Comparison of ENCODE assay signal across 16 cellular contexts in the genomic region with DNA sequence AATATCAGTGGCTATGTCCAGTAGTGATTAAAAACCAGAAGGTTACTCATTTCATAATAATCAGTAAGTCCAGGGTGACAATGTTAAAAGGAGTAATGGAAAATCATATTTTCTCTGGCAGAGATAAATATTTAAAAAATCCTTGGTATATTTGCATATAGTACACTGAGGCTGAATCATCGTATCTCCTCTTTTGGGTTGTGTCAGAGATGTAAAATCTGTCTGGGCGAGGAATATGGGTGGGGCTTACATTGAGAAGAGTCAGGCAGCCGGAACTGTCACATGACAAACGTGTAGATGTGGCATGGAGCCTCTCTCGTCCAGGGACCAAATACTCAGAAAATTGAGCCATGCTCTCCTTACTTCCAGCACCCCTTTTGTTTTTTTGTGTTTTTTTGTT.
A peak's percentile ranks its signal among the peaks of the same experiment; 100 is the strongest.
DNase-seq lines count a peak whose midpoint lies in the region; ATAC-seq and TF ChIP-seq lines count a peak whose summit lies in the region.
"Had no signal": no experiment of that assay in that cellular context is flagged by ENCODE, and none has a peak within 500 bp of the region (broad histone marks: within the 10 kb centered on the region; RNA-seq: fewer than 3 reads in every experiment).

No MANE protein-coding gene starts in this region.

- no peak overlapping the region for H3K9ac ChIP-seq in IMR-90 (ENCODE audit: low read depth, low read length)

- DNase-seq in ELR (ENCODE audit: low read depth) (peak; percentile 26), IMR-90 (peak; percentile 26), epithelial cell of esophagus (ENCODE audit: low read depth) (peak; percentile 17), osteoblast (ENCODE audit: insufficient read length, low spot score, missing footprints) (peak; percentile 37), GM19238 (ENCODE audit: insufficient read length, low spot score) (no peak), HUDEP-2 (lab: John Stamatoyannopoulos, UW; ENCODE audit: unreplicated experiment in 76 of 76) (no peak), T-cell (no peak)
- DNase-seq: ACHN; AML-193; Caco-2; CD4-positive, alpha-beta T cell; H7 had no signal

- no peaks in the 10 kb centered on the region for H3K4me1 Mint-ChIP-seq in T-cell

- no peak overlapping the region; the same call in 1 of the 2 replicates for H2AK5ac ChIP-seq in IMR-90 (ENCODE audit: low read depth, low read length)

- H3K27me3 ChIP-seq in IMR-90 (ENCODE audit: control insufficient read depth, insufficient read depth, low read length) = no peaks in the 10 kb centered on the region
- H3K27me3 ChIP-seq in osteoblast (ENCODE audit: insufficient read depth, low read length) = no peaks in the 10 kb centered on the region

- no peaks in the 10 kb centered on the region for H3K27me3 Mint-ChIP-seq in T-cell
- H3K27me3 Mint-ChIP-seq: CD4-positive, alpha-beta T cell had no signal

- H3K23ac ChIP-seq in IMR-90 (ENCODE audit: low read depth, low read length) = no peak overlapping the region

- CTCF ChIA-PET in IMR-90 (lab: Yijun Ruan, JAX) = interaction anchor here (1.0 kb wide), 1 partner anchor 18 kb away, joined by 3 read pairs; no protein-coding TSS in a partner anchor
- CTCF ChIA-PET in T-cell (lab: Charles Lee) = no interaction called here

- H4K20me1 ChIP-seq in IMR-90 (ENCODE audit: insufficient read depth, low read length) = no peaks in the 10 kb centered on the region
- no peaks in the 10 kb centered on the region for H4K20me1 ChIP-seq in osteoblast (ENCODE audit: insufficient read depth, low read length)

- no peak for TF ChIP-seq RAD21 in IMR-90 (IDR thresholded peaks at IDR 0.05; ENCODE audit: low read length)

- peaks cover 8 to 20% of the 10 kb centered on the region in 2 experiments; a peak in 3 of 4 replicates for H3K79me1 ChIP-seq in IMR-90 (ENCODE audit: low read depth in 1 of 2, low read length in 2 of 2)

- peak overlapping the region; percentile 51; the same call in 1 of the 2 replicates for H3K18ac ChIP-seq in IMR-90 (ENCODE audit: low read depth, low read length)

- WGBS in IMR-90 (ENCODE audit: extremely low coverage in 2 of 2, insufficient read length in 1 of 2), 2 experiments = 40% methylated on average over 1 of the region's 5 CpGs; no CpG with 5 or more reads in 1 of the 2 experiments

- no peak overlapping the region for H3K56ac ChIP-seq in IMR-90 (ENCODE audit: extremely low read depth, insufficient read depth, low read length)

- no peak overlapping the region for H3K4me3 Mint-ChIP-seq in T-cell
- H3K4me3 Mint-ChIP-seq: CD4-positive, alpha-beta T cell; GM23338 had no signal

- H2AK9ac ChIP-seq in IMR-90 (replicated peaks; ENCODE audit: low read depth, low read length, poor library complexity) = no peak overlapping the region

- no peak overlapping the region for H3K27ac Mint-ChIP-seq in T-cell
- H3K27ac Mint-ChIP-seq: CD4-positive, alpha-beta T cell; GM23338 had no signal

- no peaks in the 10 kb centered on the region for H3K9me3 Mint-ChIP-seq in T-cell
- H3K9me3 Mint-ChIP-seq: CD4-positive, alpha-beta T cell; GM23338 had no signal

- H3K36me3 Mint-ChIP-seq in T-cell = no peaks in the 10 kb centered on the region

- H3K36me3 ChIP-seq in IMR-90 (ENCODE audit: control insufficient read depth, insufficient read depth, low read length) (no peaks in the 10 kb centered on the region), osteoblast (ENCODE audit: insufficient read depth, low read length) (peaks cover 15% of the 10 kb centered on the region)

- no peaks in the 10 kb centered on the region for H3K9me3 ChIP-seq in IMR-90 (ENCODE audit: control insufficient read depth, insufficient read depth, low read length)
- H3K9me3 ChIP-seq in osteoblast (ENCODE audit: low read depth, low read length) = no peaks in the 10 kb centered on the region
- H3K9me3 ChIP-seq: Caco-2 had no signal

- H2AFZ ChIP-seq in IMR-90 (replicated peaks; ENCODE audit: low read length, poor library complexity) (no peak overlapping the region), osteoblast (ENCODE audit: low read length) (no peak overlapping the region)
- H2AFZ ChIP-seq: GM23338 had no signal

- H2BK15ac ChIP-seq in IMR-90 (ENCODE audit: low read depth, low read length) = no peak overlapping the region

- dilution Hi-C loops in IMR-90 (cut with HindIII; ENCODE audit: low sequenced_read_pairs, unreplicated experiment) = loop anchor here (25.0 kb wide), 1 partner anchor 500 kb away; no protein-coding TSS in a partner anchor

- ATAC-seq in IMR-90 (ENCODE audit: low read depth) (peak; percentile 72), T-cell (replicated peaks in 1 of 4) (no peak)
- ATAC-seq: GM12878, GM23338, K562 had no signal

- H2BK20ac ChIP-seq in IMR-90 (ENCODE audit: low read depth, low read length) = peak overlapping the region; percentile 37; the same call in 1 of the 2 replicates

- no peak overlapping the region for H3K4me2 ChIP-seq in IMR-90 (ENCODE audit: low read depth, low read length)
- H3K4me2 ChIP-seq in osteoblast (ENCODE audit: insufficient read depth, low read length) = no peak overlapping the region
- H3K4me2 ChIP-seq: GM23338 had no signal

- peak overlapping the region; percentile 74; the same call in 1 of the 2 replicates for H3K14ac ChIP-seq in IMR-90 (replicated peaks; ENCODE audit: low read depth, low read length)

- H3K4me1 ChIP-seq in IMR-90 (ENCODE audit: control insufficient read depth, insufficient read depth, low read length) (peaks cover 16% of the 10 kb centered on the region), osteoblast (ENCODE audit: insufficient read depth, low read length) (peaks cover 28% of the 10 kb centered on the region)
- H3K4me1 ChIP-seq: Caco-2 had no signal

- intact Hi-C loops in IMR-90 (cut with micrococcal nuclease) = loop anchor here (5.0 kb wide), 1 partner anchor 70 kb away; no protein-coding TSS in a partner anchor

- BruUV-seq in IMR-90 (replicated peaks; lab: Mats Ljungman, UMichigan) = no TSS peak

- no peak overlapping the region for H4K91ac ChIP-seq in IMR-90 (ENCODE audit: insufficient read depth, low read depth, low read length)

- peaks cover 7% of the 10 kb centered on the region for H3K9me1 ChIP-seq in IMR-90 (ENCODE audit: insufficient read depth, low read length)

- in situ Hi-C loops in IMR-90 (cut with MboI; ENCODE audit: low sequenced_read_pairs) = no loop called here

- H3K4ac ChIP-seq in IMR-90 (ENCODE audit: low read depth, low read length) = peak overlapping the region; percentile 42; the same call in 1 of the 2 replicates

- no peak overlapping the region for H3K4me3 ChIP-seq in IMR-90 (ENCODE audit: insufficient read depth, low read depth, low read length)
- H3K4me3 ChIP-seq in epithelial cell of esophagus (ENCODE audit: low read length) = no peak overlapping the region
- no peak overlapping the region for H3K4me3 ChIP-seq in osteoblast (ENCODE audit: insufficient read depth, low read length)
- H3K4me3 ChIP-seq: GM12878, GM23338, K562 had no signal

- no peak for TF ChIP-seq CTCF in IMR-90 (conservative IDR thresholded peaks at IDR 0.05; ENCODE audit: low read depth, low read length)
- no peak for TF ChIP-seq CTCF in epithelial cell of esophagus (IDR thresholded peaks at IDR 0.05; ENCODE audit: insufficient read depth, low read depth, low read length, missing control alignments)
- TF ChIP-seq CTCF in osteoblast (IDR thresholded peaks at IDR 0.05; ENCODE audit: extremely low read depth, low read depth, low read length) = no peak

- no peaks in the 10 kb centered on the region for H3K79me2 ChIP-seq in osteoblast (ENCODE audit: insufficient read depth, low read length)

- H2BK5ac ChIP-seq in IMR-90 (ENCODE audit: low read depth, low read length, poor library complexity, severe bottlenecking) = peak overlapping the region; percentile 36

- H4K8ac ChIP-seq in IMR-90 (ENCODE audit: low read depth in 2 of 2, low read length in 2 of 2) = peak overlapping the region in 1 of 2 experiments; percentile 62; a peak in 2 of 4 replicates

- TF ChIP-seq POLR2A in IMR-90 (IDR thresholded peaks at IDR 0.05; ENCODE audit: low read depth, low read length) = no peak

- no peak overlapping the region for H3K27ac ChIP-seq in IMR-90 (ENCODE audit: insufficient read depth, low read length)
- H3K27ac ChIP-seq in osteoblast (ENCODE audit: low read depth, low read length) = peak overlapping the region; percentile 31
- H3K27ac ChIP-seq: C4-2B had no signal

- POLR2A ChIA-PET in IMR-90 (lab: Charles Lee; ENCODE audit: unreplicated experiment) (no interaction called here), T-cell (lab: Charles Lee) (no interaction called here)

- H2BK120ac ChIP-seq in IMR-90 (ENCODE audit: low read depth, low read length) = peak overlapping the region; percentile 74

- H4K5ac ChIP-seq in IMR-90 (ENCODE audit: low read depth, low read length) = peak overlapping the region; percentile 67; the same call in 1 of the 2 replicates

TF ChIP-seq in IMR-90, 13 proteins besides CTCF, POLR2A, EP300 and RAD21 (continues in another document):
- TF ChIP-seq MAFK (IDR thresholded peaks at IDR 0.05; ENCODE audit: low read depth, low read length) (no peak), BHLHE40 (IDR thresholded peaks at IDR 0.05; ENCODE audit: low read depth, low read length) (no peak), SMC3 (IDR thresholded peaks at IDR 0.05; ENCODE audit: low read depth, low read length) (no peak), CHD1 (IDR thresholded peaks at IDR 0.05; ENCODE audit: low read depth, low read length) (no peak), MAZ (IDR thresholded peaks at IDR 0.05; ENCODE audit: borderline replicate concordance, low read depth, low read length) (no peak), CEBPB (IDR thresholded peaks at IDR 0.05; ENCODE audit: low read depth, low read length) (no peak), RCOR1 (IDR thresholded peaks at IDR 0.05; ENCODE audit: insufficient replicate concordance, low read length) (no peak), FOS (IDR thresholded peaks at IDR 0.05; ENCODE audit: low read depth, low read length) (no peak), ELK1 (IDR thresholded peaks at IDR 0.05; ENCODE audit: borderline replicate concordance, low read depth, low read length) (no peak)
- TF ChIP-seq, protein P1, sequence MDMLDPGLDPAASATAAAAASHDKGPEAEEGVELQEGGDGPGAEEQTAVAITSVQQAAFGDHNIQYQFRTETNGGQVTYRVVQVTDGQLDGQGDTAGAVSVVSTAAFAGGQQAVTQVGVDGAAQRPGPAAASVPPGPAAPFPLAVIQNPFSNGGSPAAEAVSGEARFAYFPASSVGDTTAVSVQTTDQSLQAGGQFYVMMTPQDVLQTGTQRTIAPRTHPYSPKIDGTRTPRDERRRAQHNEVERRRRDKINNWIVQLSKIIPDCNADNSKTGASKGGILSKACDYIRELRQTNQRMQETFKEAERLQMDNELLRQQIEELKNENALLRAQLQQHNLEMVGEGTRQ (IDR thresholded peaks at IDR 0.05; ENCODE audit: low read depth, low read length) = no peak

Comparison
In these comparisons a context has a peak if more than half of its experiments do, and no peak if none do; other contexts are left out.
1. DNase-seq: peak in ELR (single experiment), IMR-90 (single experiment), epithelial cell of esophagus (single experiment) and osteoblast (single experiment); none in GM19238 (single experiment), HUDEP-2 (0 of 76) and T-cell (0 of 34).